In the genomic region with DNA sequence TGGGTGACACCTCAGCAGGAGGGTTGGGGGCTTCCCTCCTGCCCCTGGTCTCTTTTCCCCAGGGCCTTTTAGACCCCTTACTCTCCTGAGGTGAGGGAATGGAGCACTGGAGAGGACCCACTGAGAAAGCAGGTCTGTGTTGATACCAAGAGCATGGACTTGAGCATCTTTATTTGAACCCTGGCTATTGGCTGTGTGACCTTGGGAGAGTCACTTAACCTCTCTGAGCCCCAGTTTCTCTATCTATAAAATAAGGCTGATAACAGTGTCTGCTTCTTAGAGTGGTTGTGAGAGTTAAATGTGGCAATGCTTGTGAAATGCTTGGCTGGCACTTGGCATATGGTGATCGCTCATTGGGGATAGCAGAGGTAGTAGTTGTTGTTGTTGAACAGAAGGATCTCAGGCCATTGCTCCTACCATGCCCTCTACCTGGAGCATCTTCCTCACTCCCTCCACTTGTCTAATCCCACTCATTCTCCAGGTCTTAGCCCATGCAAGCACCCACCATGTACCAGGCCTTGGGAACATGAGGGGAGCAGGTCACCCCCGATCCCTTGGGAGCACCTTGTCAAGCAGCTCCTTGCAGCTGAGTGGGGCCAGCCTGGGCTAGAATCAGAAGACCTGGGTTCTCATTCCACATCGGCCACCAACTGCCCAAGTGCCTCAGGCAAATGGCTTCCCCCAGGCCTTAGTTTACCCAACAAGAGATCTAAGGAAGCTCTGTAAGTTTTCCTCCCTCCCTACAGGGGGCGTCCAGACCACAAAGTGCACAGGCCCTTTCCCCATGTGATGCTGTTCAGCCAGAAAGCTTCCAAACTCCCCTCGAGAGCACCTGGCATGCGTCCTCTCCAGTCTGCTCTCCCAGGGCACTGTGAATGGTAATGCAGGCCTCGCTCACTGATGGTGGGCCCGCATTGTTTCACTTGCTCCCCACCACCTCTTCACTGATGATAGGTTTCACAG, we compare ENCODE assay signal across 1 cellular context.
TF ChIP-seq lines count a peak whose summit lies in the region.

No MANE protein-coding gene starts in this region.

TF ChIP-seq in HCT116, 20 proteins besides CTCF, POLR2A, EP300 and RAD21 (continued from another document):
- TF ChIP-seq SRF (IDR thresholded peaks at IDR 0.05; ENCODE audit: low read depth) = no peak
TF ChIP-seq in HCT116: peak in this region for 0.
